26 cellular contexts compared by ENCODE assay signal in the genomic region with DNA sequence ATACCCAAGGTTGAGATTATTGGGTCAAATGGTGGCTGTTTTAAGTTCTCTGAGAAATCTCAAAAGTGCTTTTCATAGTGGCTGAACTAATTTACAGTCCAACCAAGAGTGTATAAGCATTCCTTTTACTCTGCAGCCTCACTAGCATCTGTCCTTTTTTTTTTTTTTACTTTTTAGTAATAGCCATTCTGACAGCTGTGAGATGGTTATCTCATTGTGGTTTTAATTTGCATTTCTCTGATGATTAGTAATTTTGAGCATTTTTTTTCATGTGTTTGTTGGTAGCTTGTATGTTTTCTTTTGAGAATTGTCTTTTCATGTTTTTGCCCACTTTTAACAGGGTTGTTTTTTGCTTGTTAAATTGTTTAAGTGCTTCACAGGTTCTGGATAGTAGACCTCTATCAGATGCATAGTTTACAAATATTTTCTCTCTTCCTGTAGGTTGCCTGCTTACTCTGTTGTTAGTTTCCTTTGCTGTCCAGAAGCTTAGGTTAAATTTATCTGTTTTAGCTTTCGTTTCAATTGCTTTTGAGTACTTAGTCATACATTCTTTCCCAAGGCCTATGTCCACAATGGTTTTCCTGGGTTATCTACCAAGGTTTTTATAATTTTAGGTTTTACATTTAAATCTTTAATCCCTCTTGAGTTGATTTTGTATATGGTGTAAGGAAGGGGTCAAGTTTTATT.
DNase-seq lines count a peak whose midpoint lies in the region; ATAC-seq and TF ChIP-seq lines count a peak whose summit lies in the region.
"Had no signal": no experiment of that assay in that cellular context is flagged by ENCODE, and none has a peak within 500 bp of the region (broad histone marks: within the 10 kb centered on the region; RNA-seq: fewer than 3 reads in every experiment).

No MANE protein-coding gene starts in this region.

- H3K27me3 ChIP-seq in PC-3 (ENCODE audit: low read length), result no peaks in the 10 kb centered on the region
- H3K27me3 ChIP-seq: ascending aorta, neutrophil, spleen, stomach had no signal

- POLR2A ChIA-PET in PC-3 (lab: Charles Lee; ENCODE audit: unreplicated experiment), result no interaction called here

- H3K9me2 ChIP-seq in PC-3 (replicated peaks; ENCODE audit: low read length), result no peaks in the 10 kb centered on the region

- ATAC-seq in GM18868 (IDR thresholded peaks at IDR 0.05; ENCODE audit: unreplicated experiment) (peak; percentile 59), GM21423 (IDR thresholded peaks at IDR 0.05; ENCODE audit: unreplicated experiment) (peak; percentile 45), HG03432 (IDR thresholded peaks at IDR 0.05; ENCODE audit: unreplicated experiment) (peak; percentile 74), PC-3 (no peak)
- ATAC-seq in effector memory CD8-positive, alpha-beta T cell (replicated peaks), result no peak
- ATAC-seq: activated CD4-positive, CD25-positive, alpha-beta regulatory T cell treated with anti-CD3 and anti-CD28 coated beads, Interleukin-2, amount 50 U/mL, for 24 hours; activated T-cell treated with anti-CD3 and anti-CD28 coated beads, Interleukin-2, amount 50 U/mL, for 4 hours; HCT116; lower lobe of right lung had no signal

- H4K20me1 ChIP-seq in PC-3 (ENCODE audit: low read length), result no peaks in the 10 kb centered on the region

- no peak overlapping the region for H3K9ac ChIP-seq in PC-3 (ENCODE audit: low read length)

- peaks cover 7% of the 10 kb centered on the region for H3K4me1 ChIP-seq in mesodermal cell (ENCODE audit: control insufficient read depth, insufficient read depth, low read length, poor library complexity, severe bottlenecking)
- no peaks in the 10 kb centered on the region for H3K4me1 ChIP-seq in PC-3 (ENCODE audit: insufficient read depth, low read length)
- H3K4me1 ChIP-seq: ascending aorta, lower lobe of right lung, spleen, stomach had no signal

- H3K27me3 Mint-ChIP-seq in effector memory CD8-positive, alpha-beta T cell, result no peaks in the 10 kb centered on the region
- H3K27me3 Mint-ChIP-seq: activated naive CD4-positive, alpha-beta T cell treated with anti-CD3 and anti-CD28 coated beads, Interleukin-2, amount 10 ng/mL, durations not matched to agents 7 days and 5 days; CD4-positive, alpha-beta memory T cell; central memory CD8-positive, alpha-beta T cell had no signal

- H3K36me3 ChIP-seq in mesodermal cell (ENCODE audit: control insufficient read depth, insufficient read depth, low read length) (no peaks in the 10 kb centered on the region), PC-3 (ENCODE audit: low read depth, low read length) (no peaks in the 10 kb centered on the region)
- H3K36me3 ChIP-seq: ascending aorta, lower lobe of right lung, neutrophil, spleen, stomach had no signal

- H3K4me2 ChIP-seq in PC-3 (ENCODE audit: low read length), result no peak overlapping the region

- BruUV-seq in PC-3 (replicated peaks; lab: Mats Ljungman, UMichigan), result no TSS peak

- no peak overlapping the region for H3K4me3 Mint-ChIP-seq in effector memory CD8-positive, alpha-beta T cell
- H3K4me3 Mint-ChIP-seq: activated naive CD4-positive, alpha-beta T cell treated with anti-CD3 and anti-CD28 coated beads, Interleukin-2, amount 10 ng/mL, durations not matched to agents 7 days and 5 days; activated T-cell treated with anti-CD3 and anti-CD28 coated beads, Interleukin-2, amount 50 U/mL, for 4 hours; CD4-positive, alpha-beta memory T cell; central memory CD8-positive, alpha-beta T cell had no signal

- H3K36me3 Mint-ChIP-seq in effector memory CD8-positive, alpha-beta T cell (ENCODE audit: insufficient read depth), result no peaks in the 10 kb centered on the region
- H3K36me3 Mint-ChIP-seq: activated naive CD4-positive, alpha-beta T cell treated with anti-CD3 and anti-CD28 coated beads, Interleukin-2, amount 10 ng/mL, durations not matched to agents 7 days and 5 days; CD4-positive, alpha-beta memory T cell had no signal

- H3K9me3 ChIP-seq in mesodermal cell (ENCODE audit: control insufficient read depth, low read length) (no peaks in the 10 kb centered on the region), PC-3 (ENCODE audit: low read length) (peaks cover 16% of the 10 kb centered on the region)
- H3K9me3 ChIP-seq: lower lobe of right lung, neutrophil had no signal

- H3K27ac ChIP-seq in mesodermal cell (ENCODE audit: low read depth, low read length, severe bottlenecking) (peak overlapping the region; percentile 59), PC-3 (ENCODE audit: low read length) (no peak overlapping the region)
- H3K27ac ChIP-seq: ascending aorta, lower lobe of right lung, neutrophil, spleen, stomach had no signal

- no peaks in the 10 kb centered on the region for H3K4me1 Mint-ChIP-seq in effector memory CD8-positive, alpha-beta T cell (ENCODE audit: low read depth in 2 of 2)
- H3K4me1 Mint-ChIP-seq: activated naive CD4-positive, alpha-beta T cell treated with anti-CD3 and anti-CD28 coated beads, Interleukin-2, amount 10 ng/mL, durations not matched to agents 7 days and 5 days; CD4-positive, alpha-beta memory T cell; central memory CD8-positive, alpha-beta T cell had no signal

- DNase-seq in PC-3, result no peak
- no peak for DNase-seq in NCI-H2081 (lab: John Stamatoyannopoulos, UW)
- no peak for DNase-seq in effector memory CD8-positive, alpha-beta T cell
- DNase-seq: activated CD8-positive, alpha-beta memory T cell treated with anti-CD3 and anti-CD28 coated beads for 24 hours; activated naive CD4-positive, alpha-beta T cell treated with anti-CD3 and anti-CD28 coated beads, Interleukin-2, amount 10 ng/mL, durations not matched to agents 7 days and 5 days; activated T-cell treated with anti-CD3 and anti-CD28 coated beads, Interleukin-2, amount 50 U/mL, for 4 hours; CD4-positive, alpha-beta memory T cell; DMS153; foreskin fibroblast; hypothalamus; lower lobe of right lung; NCI-H1092 treated with DMSO at 0.1 percent for 48 hours; NCI-H2107; NCI-H526; spleen; stimulated activated CD4-positive, alpha-beta T cell treated with anti-CD3 and anti-CD28 coated beads, Interleukin-4, amount 100 ng/mL, for 4 hours; stomach had no signal

- H2AFZ ChIP-seq in PC-3 (ENCODE audit: low read length), result no peak overlapping the region

- H3K9me3 Mint-ChIP-seq in effector memory CD8-positive, alpha-beta T cell, result peaks cover 8 to 14% of the 10 kb centered on the region in 2 donors

- TF ChIP-seq CTCF in PC-3 (conservative IDR thresholded peaks at IDR 0.05; ENCODE audit: low read depth, low read length), result no peak

- CTCF ChIA-PET in PC-3 (lab: Charles Lee), result no interaction called here

- no peaks in the 10 kb centered on the region for H3K79me2 ChIP-seq in PC-3 (ENCODE audit: low read length)

- intact Hi-C loops in PC-3 (cut with micrococcal nuclease), result no loop called here

- no CpG with 5 or more reads among the region's 1 CpG for WGBS in mesodermal cell (ENCODE audit: insufficient coverage in 2 of 2), 2 experiments

- no peaks in the 10 kb centered on the region for H3F3A ChIP-seq in PC-3 (ENCODE audit: low read length, unreplicated experiment)

- H3K27ac Mint-ChIP-seq in effector memory CD8-positive, alpha-beta T cell, result no peak overlapping the region
- H3K27ac Mint-ChIP-seq: CD4-positive, alpha-beta memory T cell had no signal

- H3K4me3 ChIP-seq in mesodermal cell (ENCODE audit: extremely low read depth, insufficient read depth, low read length, poor library complexity, severe bottlenecking), result no peak overlapping the region
- H3K4me3 ChIP-seq in PC-3 (ENCODE audit: low read length), result no peak overlapping the region
- H3K4me3 ChIP-seq: ascending aorta, lower lobe of right lung, spleen, stomach had no signal

Comparison
In these comparisons a context has a peak if more than half of its experiments do, and no peak if none do; other contexts are left out.
1. ATAC-seq: peak in GM18868 (single experiment), GM21423 (single experiment) and HG03432 (single experiment); none in PC-3 (single experiment) and effector memory CD8-positive, alpha-beta T cell (single experiment).